2 cellular contexts compared by ENCODE assay signal in genomic region chr1:155996166-155996565, GRCh38.
TF ChIP-seq lines count a peak whose summit lies in the region.

No MANE protein-coding gene starts in this region.

TF ChIP-seq in SK-N-SH, 30 proteins besides CTCF, POLR2A, EP300 and RAD21:
- no peak for TF ChIP-seq NFIC (IDR thresholded peaks at IDR 0.05; ENCODE audit: borderline replicate concordance)
- no peak for TF ChIP-seq TEAD4 (IDR thresholded peaks at IDR 0.05; ENCODE audit: borderline replicate concordance, insufficient read depth)
- TF ChIP-seq YY1 (IDR thresholded peaks at IDR 0.05; ENCODE audit: low read depth) = no peak
- TF ChIP-seq RFX5 (IDR thresholded peaks at IDR 0.05; ENCODE audit: low read length) = no peak

TF ChIP-seq in SK-N-SH treated with all-trans-retinoic acid at 6 μM for 48 hours, 23 proteins besides CTCF, POLR2A, EP300 and RAD21:
- TF ChIP-seq ARNTL (CRISPR knock-in tag; IDR thresholded peaks at IDR 0.05; ENCODE audit: borderline replicate concordance, low read depth) (no peak), CSDC2 (CRISPR knock-in tag; IDR thresholded peaks at IDR 0.05) (no peak), ZC3H10 (CRISPR knock-in tag; IDR thresholded peaks at IDR 0.05) (no peak), ZNF70 (CRISPR knock-in tag; IDR thresholded peaks at IDR 0.05) (no peak), RARB (CRISPR knock-in tag; IDR thresholded peaks at IDR 0.05) (no peak), ISL1 (CRISPR knock-in tag; IDR thresholded peaks at IDR 0.05) (no peak)
- TF ChIP-seq, protein P1, sequence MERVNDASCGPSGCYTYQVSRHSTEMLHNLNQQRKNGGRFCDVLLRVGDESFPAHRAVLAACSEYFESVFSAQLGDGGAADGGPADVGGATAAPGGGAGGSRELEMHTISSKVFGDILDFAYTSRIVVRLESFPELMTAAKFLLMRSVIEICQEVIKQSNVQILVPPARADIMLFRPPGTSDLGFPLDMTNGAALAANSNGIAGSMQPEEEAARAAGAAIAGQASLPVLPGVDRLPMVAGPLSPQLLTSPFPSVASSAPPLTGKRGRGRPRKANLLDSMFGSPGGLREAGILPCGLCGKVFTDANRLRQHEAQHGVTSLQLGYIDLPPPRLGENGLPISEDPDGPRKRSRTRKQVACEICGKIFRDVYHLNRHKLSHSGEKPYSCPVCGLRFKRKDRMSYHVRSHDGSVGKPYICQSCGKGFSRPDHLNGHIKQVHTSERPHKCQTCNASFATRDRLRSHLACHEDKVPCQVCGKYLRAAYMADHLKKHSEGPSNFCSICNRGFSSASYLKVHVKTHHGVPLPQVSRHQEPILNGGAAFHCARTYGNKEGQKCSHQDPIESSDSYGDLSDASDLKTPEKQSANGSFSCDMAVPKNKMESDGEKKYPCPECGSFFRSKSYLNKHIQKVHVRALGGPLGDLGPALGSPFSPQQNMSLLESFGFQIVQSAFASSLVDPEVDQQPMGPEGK (CRISPR knock-in tag; IDR thresholded peaks at IDR 0.05; ENCODE audit: borderline replicate concordance) = no peak
